In the genomic region with DNA sequence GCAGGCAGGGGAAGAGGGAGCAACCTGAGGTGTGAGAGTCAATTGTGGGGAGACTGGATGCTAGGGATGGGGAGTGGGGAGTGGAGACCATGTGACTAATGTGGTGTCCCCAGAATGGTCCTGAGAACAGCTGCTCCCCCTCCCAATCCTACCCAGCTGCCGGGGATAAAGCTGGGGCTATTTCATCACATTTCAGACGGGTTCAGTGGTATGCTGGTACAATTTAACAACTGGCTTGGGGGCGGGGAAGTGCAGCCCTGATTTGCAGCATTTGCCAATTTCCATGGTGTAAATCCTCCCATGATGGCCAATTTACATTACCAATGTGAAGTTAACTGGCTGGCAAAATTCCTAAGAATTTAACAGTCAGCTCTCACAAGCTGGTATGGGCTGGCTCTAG, we compare ENCODE assay signal across 7 cellular contexts. TPM values are rescaled to one million over a fixed set of nuclear protein-coding genes. Genes with fewer than 3 reads are reported as not detected.
"Had no signal": no experiment of that assay in that cellular context is flagged by ENCODE, and none has a peak within 500 bp of the region (broad histone marks: within the 10 kb centered on the region; RNA-seq: fewer than 3 reads in every experiment).

No MANE protein-coding gene starts in this region.

- H3K27ac ChIP-seq: KMS-11 had no signal

- H3K4me3 ChIP-seq: GM23338 had no signal

- ATAC-seq: GM23338, HCT116, HepG2 had no signal

- H3K9ac ChIP-seq: KMS-11 had no signal

- H3K4me2 ChIP-seq: GM23338, KMS-11 had no signal

- DNase-seq: H9, KBM-7 had no signal

RNA-seq across cellular contexts. Expression of a gene that starts 40.7 kb away (rescaled TPM):
- polyA plus RNA-seq: IgD-negative memory B cell had no signal
